In genomic region chr6:32984639-32985389, GRCh38 we compare ENCODE assay signal across 8 cellular contexts. TPM values are rescaled to one million over a fixed set of nuclear protein-coding genes. Genes with fewer than 3 reads are reported as not detected.
DNase-seq lines count a peak whose midpoint lies in the region; ATAC-seq and TF ChIP-seq lines count a peak whose summit lies in the region.

No MANE protein-coding gene starts in this region.

- H3K36me3 ChIP-seq in SJCRH30 (peaks cover 26% of the 10 kb centered on the region), ovary (peaks cover 3% of the 10 kb centered on the region), tibial nerve (peaks cover 5 to 23% (median 12%) of the 10 kb centered on the region in 3 donors)

- POLR2A ChIA-PET in AG04450 (lab: Yijun Ruan, JAX), result interaction anchor here (0.5 to 9.4 kb wide), 5 partner anchors 14 to 258 kb away, joined by 3 to 199 read pairs (median 4); partner anchors contain the start of gene BRD2

- no peak overlapping the region for H3K27ac ChIP-seq in AG04450 (ENCODE audit: low read depth, low read length)
- H3K27ac ChIP-seq in SJCRH30, result no peak overlapping the region
- H3K27ac ChIP-seq in foreskin keratinocyte, result no peak overlapping the region
- no peak overlapping the region for H3K27ac ChIP-seq in ovary
- H3K27ac ChIP-seq in tibial nerve, result no peak overlapping the region

- H3K27me3 ChIP-seq in AG04450 (ENCODE audit: control insufficient read depth, insufficient read depth, low read length) (peaks cover 3% of the 10 kb centered on the region), SJCRH30 (no peaks in the 10 kb centered on the region), foreskin keratinocyte (no peaks in the 10 kb centered on the region), ovary (no peaks in the 10 kb centered on the region), tibial nerve (no peaks in the 10 kb centered on the region)

- DNase-seq in AG04450 (ENCODE audit: low read depth, low spot score) (peak; percentile 63), GM19240 (ENCODE audit: insufficient read length, low spot score) (peak; percentile 53), NB4 (ENCODE audit: low read depth) (peak; percentile 91), SJCRH30 (peak; percentile 81 to 92), foreskin keratinocyte (peak; percentile 42 to 64), ovary (peak; percentile 83 to 93 (median 92)), tibial nerve (ENCODE audit: low spot score in 2 of 2) (peak; percentile 92 to 98)
- peak; percentile 80 for DNase-seq in activated T-helper 9 cell treated with anti-CD3 and anti-CD28 coated beads, Interleukin-2, amount 50 U/mL, for 16 hours (ENCODE audit: low read depth)

- no peak overlapping the region for H3K4me3 ChIP-seq in AG04450 (ENCODE audit: low read depth, low read length)
- no peak overlapping the region for H3K4me3 ChIP-seq in NB4 (ENCODE audit: low read depth, low read length)
- H3K4me3 ChIP-seq in SJCRH30, result no peak overlapping the region
- H3K4me3 ChIP-seq in ovary, result no peak overlapping the region
- H3K4me3 ChIP-seq in tibial nerve, result no peak overlapping the region

- H3K9me3 ChIP-seq in AG04450 (ENCODE audit: control insufficient read depth, insufficient read depth, low read length), result no peaks in the 10 kb centered on the region
- H3K9me3 ChIP-seq in SJCRH30 (replicated peaks), result no peaks in the 10 kb centered on the region
- H3K9me3 ChIP-seq in ovary, result no peaks in the 10 kb centered on the region
- H3K9me3 ChIP-seq in tibial nerve, result no peaks in the 10 kb centered on the region

- no peak for TF ChIP-seq POLR2A in NB4 (IDR thresholded peaks at IDR 0.05; ENCODE audit: extremely low read depth, insufficient read length)
- no peak for TF ChIP-seq POLR2A in ovary (IDR thresholded peaks at IDR 0.05)
- TF ChIP-seq POLR2A in tibial nerve (IDR thresholded peaks at IDR 0.05), result no peak

- 12 to 14% (median 13%) methylated on average over 9 of the region's 9 CpGs for WGBS in ovary, 3 donors
- 12 to 13% methylated on average over 9 of the region's 9 CpGs for WGBS in tibial nerve, 2 donors

- TF ChIP-seq EP300 in ovary (IDR thresholded peaks at IDR 0.05) (no peak), tibial nerve (IDR thresholded peaks at IDR 0.05) (peak in 1 of 2 donors; percentile 27)

- intact Hi-C loops in ovary (cut with DNase I), result loop anchor here (2.0 to 5.0 kb wide), 5 partner anchors 48 to 100 kb away; no protein-coding TSS in a partner anchor

- CTCF ChIA-PET in AG04450 (lab: Charles Lee), result interaction anchor here (0.6 to 6.9 kb wide), 63 partner anchors 8 to 465 kb away, joined by 3 to 252 read pairs (median 7); partner anchors contain the start of genes HLA-DMA, RING1 and TAP2

- TF ChIP-seq CTCF in AG04450 (IDR thresholded peaks at IDR 0.05; ENCODE audit: low read depth, low read length) (peak; percentile 92), NB4 (IDR thresholded peaks at IDR 0.05; ENCODE audit: low read depth, low read length) (peak; percentile 86), foreskin keratinocyte (conservative IDR thresholded peaks at IDR 0.05) (peak; percentile 96), ovary (IDR thresholded peaks at IDR 0.05) (peak; percentile 69 to 83 (median 78)), tibial nerve (IDR thresholded peaks at IDR 0.05) (peak; percentile 83 to 93 (median 87))

- H3K4me1 ChIP-seq in SJCRH30 (no peaks in the 10 kb centered on the region), foreskin keratinocyte (no peaks in the 10 kb centered on the region), ovary (ENCODE audit: insufficient read depth) (peaks cover 1% of the 10 kb centered on the region), tibial nerve (peaks cover 0 to 34% (median 0%) of the 10 kb centered on the region in 4 donors)

- ATAC-seq in foreskin keratinocyte, result peak; percentile 75

RNA-seq across cellular contexts. Expression of gene BRD2, which starts 16.4 kb away (rescaled TPM):
- polyA plus RNA-seq in AG04450 (2011; rRNA removed) (110 and 138 TPM in 2 replicates), foreskin keratinocyte (77.9 and 79.2 TPM in 2 replicates), ovary (100 to 1,000 TPM; 128 to 301 TPM)
- polyA minus RNA-seq in AG04450 (2011; rRNA and poly(A)+ RNA removed), result 102 and 104 TPM in 2 replicates
- total RNA-seq in SJCRH30 (2014; rRNA removed; shearing (Covaris generic)), result 178 and 199 TPM in 2 replicates
- total RNA-seq in foreskin keratinocyte (134 and 136 TPM in 2 replicates), ovary (100 to 1,000 TPM; 106 to 196 (median 163) TPM), tibial nerve (100 to 1,000 TPM; 130 to 150 (median 136) TPM)

RNA-seq across cellular contexts. Expression of gene HLA-DOA, which starts 24.6 kb away (rescaled TPM):
- polyA plus RNA-seq in AG04450 (2011; rRNA removed) (0.02 TPM in 1 of 2 replicates, not detected in the other), foreskin keratinocyte (not detected in 2 replicates), ovary (10 to 100 TPM in 1 of 2 donors, 1 to 10 TPM in 1; 2.5 to 25.3 TPM)
- not detected in 2 replicates for polyA minus RNA-seq in AG04450 (2011; rRNA and poly(A)+ RNA removed)
- 0.16 TPM in 1 of 2 replicates, not detected in the other for total RNA-seq in SJCRH30 (2014; rRNA removed; shearing (Covaris generic))
- total RNA-seq in foreskin keratinocyte (not detected in 2 replicates), ovary (10 to 100 TPM in 1 of 7 donors, 1 to 10 TPM in 6; 1.1 to 17.3 (median 6.4) TPM), tibial nerve (10 to 100 TPM in 1 of 4 donors, 1 to 10 TPM in 3; 3.0 to 17.7 (median 8.4) TPM)

RNA-seq across cellular contexts. Expression of gene HLA-DMA, which starts 31.9 kb away (rescaled TPM):
- polyA plus RNA-seq in AG04450 (2011; rRNA removed) (7.1 and 8.2 TPM in 2 replicates), foreskin keratinocyte (1.8 and 7.7 TPM in 2 replicates), ovary (100 to 1,000 TPM in 1 of 2 donors, 10 to 100 TPM in 1; 19.2 to 162 TPM)
- polyA minus RNA-seq in AG04450 (2011; rRNA and poly(A)+ RNA removed), result 4.5 TPM in 2 replicates
- total RNA-seq in SJCRH30 (2014; rRNA removed; shearing (Covaris generic)), result 0.14 and 0.51 TPM in 2 replicates
- total RNA-seq in foreskin keratinocyte (1.3 and 4.4 TPM in 2 replicates), ovary (10 to 100 TPM in 6 of 7 donors, 1 to 10 TPM in 1; 5.7 to 50.4 (median 18.5) TPM), tibial nerve (10 to 100 TPM; 28.8 to 85.2 (median 34.9) TPM)

RNA-seq across cellular contexts. Expression of gene HLA-DMB, which starts 44.0 kb away (rescaled TPM):
- polyA plus RNA-seq in AG04450 (2011; rRNA removed) (0.07 and 0.12 TPM in 2 replicates), foreskin keratinocyte (0.90 TPM in 1 of 2 replicates, not detected in the other), ovary (10 to 100 TPM; 11.0 to 70.0 TPM)
- not detected in 2 replicates for polyA minus RNA-seq in AG04450 (2011; rRNA and poly(A)+ RNA removed)
- not detected in 2 replicates for total RNA-seq in SJCRH30 (2014; rRNA removed; shearing (Covaris generic))
- total RNA-seq in foreskin keratinocyte (0.92 TPM in 1 of 2 replicates, not detected in the other), ovary (10 to 100 TPM in 6 of 7 donors, 1 to 10 TPM in 1; 4.3 to 39.1 (median 12.0) TPM), tibial nerve (10 to 100 TPM; 15.7 to 85.0 (median 25.5) TPM)
